In the genomic region with DNA sequence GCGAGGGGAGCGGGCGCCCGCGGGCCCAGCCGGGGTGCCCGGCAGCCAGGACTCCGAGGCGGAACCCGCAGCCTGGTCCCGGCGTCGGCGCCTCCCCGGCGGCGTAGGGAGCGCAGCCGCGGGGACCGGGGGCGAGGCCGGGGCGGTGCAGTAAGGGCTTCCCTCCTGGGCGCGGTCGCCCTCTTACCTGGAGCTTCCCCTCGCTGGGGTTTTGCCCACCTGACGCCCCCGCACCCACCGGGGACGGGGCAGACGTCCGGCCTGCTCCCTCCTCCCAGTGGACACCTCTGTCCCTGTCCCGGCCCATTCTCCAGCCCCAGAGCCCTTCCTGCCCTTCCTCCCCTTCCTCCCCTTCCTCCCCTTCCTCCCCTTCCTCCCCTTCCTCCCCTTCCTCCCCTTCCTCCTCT, we compare ENCODE assay signal across 9 cellular contexts. TPM values are rescaled to one million over a fixed set of nuclear protein-coding genes. Genes with fewer than 3 reads are reported as not detected.
DNase-seq lines count a peak whose midpoint lies in the region; ATAC-seq and TF ChIP-seq lines count a peak whose summit lies in the region.
"Had no signal": no experiment of that assay in that cellular context is flagged by ENCODE, and none has a peak within 500 bp of the region (broad histone marks: within the 10 kb centered on the region; RNA-seq: fewer than 3 reads in every experiment).

No MANE protein-coding gene starts in this region.

- H3K27ac Mint-ChIP-seq in brain = peak overlapping the region in 2 of 5 experiments; percentile 34 to 61
- H3K27ac Mint-ChIP-seq in stimulated activated naive B cell treated with anti-CD40 and anti-IgM and Interleukin-4, amounts not matched to agents 10 μg/mL and 1 μg/mL and 100 μg/mL, for 72 hours = peak overlapping the region; percentile 97

- BruUV-seq in PC-9 (replicated peaks; lab: Mats Ljungman, UMichigan) = TSS peak; percentile 48

- no peak for TF ChIP-seq POLR2A in right lobe of liver (IDR thresholded peaks at IDR 0.05)

- WGBS in right lobe of liver (ENCODE audit: insufficient coverage, low coverage, low lambda C conversion rate, missing lambda C conversion rate) = 0% methylated on average over 4 of the region's 35 CpGs

- H3K4me3 Mint-ChIP-seq in brain = peak overlapping the region in 4 of 5 experiments; percentile 34 to 85 (median 80)
- H3K4me3 Mint-ChIP-seq in stimulated activated naive B cell treated with anti-CD40 and anti-IgM and Interleukin-4, amounts not matched to agents 10 μg/mL and 1 μg/mL and 100 μg/mL, for 72 hours = peak overlapping the region; percentile 91 to 94

- POLR2A ChIA-PET in PC-9 (lab: Charles Lee; ENCODE audit: unreplicated experiment) = interaction anchor here (0.5 to 0.7 kb wide), 7 partner anchors 42 to 447 kb away, joined by 3 to 27 read pairs (median 5); a partner anchor contains a TSS

- peaks cover 21% of the 10 kb centered on the region for H3K36me3 Mint-ChIP-seq in brain
- H3K36me3 Mint-ChIP-seq in stimulated activated naive B cell treated with anti-CD40 and anti-IgM and Interleukin-4, amounts not matched to agents 10 μg/mL and 1 μg/mL and 100 μg/mL, for 72 hours = peaks cover 8 to 26% of the 10 kb centered on the region in 2 donors

- peak overlapping the region; percentile 71 for H3K4me2 ChIP-seq in PC-9

- peak overlapping the region; percentile 71; the same call in 1 of the 2 replicates for H2AFZ ChIP-seq in PC-9

- H3K9me3 ChIP-seq in PC-9 (ENCODE audit: insufficient read depth, low read depth) = no peaks in the 10 kb centered on the region
- H3K9me3 ChIP-seq in right lobe of liver = no peaks in the 10 kb centered on the region

- peaks cover 64% of the 10 kb centered on the region for H3K79me2 ChIP-seq in PC-9 (ENCODE audit: low read depth)

- peak; percentile 57 to 76 for DNase-seq in NCI-H526 (lab: John Stamatoyannopoulos, UW)
- no peak for DNase-seq in NCI-H526 treated with DMSO at 0.1 percent for 48 hours (lab: John Stamatoyannopoulos, UW)
- DNase-seq in PC-9 = no peak
- DNase-seq in right lobe of liver = no peak
- DNase-seq in stimulated activated naive B cell treated with anti-CD40 and anti-IgM and Interleukin-4, amounts not matched to agents 10 μg/mL and 1 μg/mL and 100 μg/mL, for 72 hours = no peak
- DNase-seq in SHP77 (lab: John Stamatoyannopoulos, UW) = no peak

- no peaks in the 10 kb centered on the region for H3K9me2 ChIP-seq in PC-9 (ENCODE audit: insufficient read depth)

- peaks cover 33% of the 10 kb centered on the region for H3K27me3 Mint-ChIP-seq in brain
- H3K27me3 Mint-ChIP-seq in stimulated activated naive B cell treated with anti-CD40 and anti-IgM and Interleukin-4, amounts not matched to agents 10 μg/mL and 1 μg/mL and 100 μg/mL, for 72 hours = no peaks in the 10 kb centered on the region

- H3K4me1 Mint-ChIP-seq in brain = peaks cover 37% of the 10 kb centered on the region
- H3K4me1 Mint-ChIP-seq in stimulated activated naive B cell treated with anti-CD40 and anti-IgM and Interleukin-4, amounts not matched to agents 10 μg/mL and 1 μg/mL and 100 μg/mL, for 72 hours = peaks cover 13 to 46% of the 10 kb centered on the region in 2 donors

- H4K20me1 ChIP-seq in PC-9 (ENCODE audit: insufficient read depth) = peaks cover 33% of the 10 kb centered on the region

- ATAC-seq in HG02678 (IDR thresholded peaks at IDR 0.05; ENCODE audit: unreplicated experiment) (peak; percentile 28), right lobe of liver (peak in 3 of 4 donors; percentile 50 to 60 (median 53))
- peak; percentile 57 to 59 for ATAC-seq in stimulated activated naive B cell treated with anti-CD40 and anti-IgM and Interleukin-4, amounts not matched to agents 10 μg/mL and 1 μg/mL and 100 μg/mL, for 72 hours (replicated peaks)

- CTCF ChIA-PET in PC-9 (lab: Charles Lee) = interaction anchor here (0.6 to 1.8 kb wide), 2 partner anchors 26 to 83 kb away, joined by 4 to 5 read pairs; no protein-coding TSS in a partner anchor

- H3K4me3 ChIP-seq in PC-9 (peak overlapping the region; percentile 94), right lobe of liver (peak overlapping the region; percentile 75 to 98 (median 94))

- peaks cover 50% of the 10 kb centered on the region for H3K4me1 ChIP-seq in PC-9 (replicated peaks; ENCODE audit: insufficient read depth)
- H3K4me1 ChIP-seq in right lobe of liver = peaks cover 0 to 34% (median 9%) of the 10 kb centered on the region in 4 donors

- peaks cover 0 to 10% (median 5%) of the 10 kb centered on the region in 5 experiments for H3K9me3 Mint-ChIP-seq in brain
- peaks cover 0 to 4% of the 10 kb centered on the region in 2 donors for H3K9me3 Mint-ChIP-seq in stimulated activated naive B cell treated with anti-CD40 and anti-IgM and Interleukin-4, amounts not matched to agents 10 μg/mL and 1 μg/mL and 100 μg/mL, for 72 hours

- TF ChIP-seq CTCF in PC-9 (conservative IDR thresholded peaks at IDR 0.05) (no peak), brain (conservative IDR thresholded peaks at IDR 0.05) (no peak), right lobe of liver (IDR thresholded peaks at IDR 0.05) (no peak)

- peak overlapping the region; percentile 54 for H3K27ac ChIP-seq in PC-9
- H3K27ac ChIP-seq in right lobe of liver = peak overlapping the region; percentile 37 to 88 (median 66)

- no peaks in the 10 kb centered on the region for H3K27me3 ChIP-seq in PC-9 (ENCODE audit: insufficient read depth, low read depth)
- no peaks in the 10 kb centered on the region for H3K27me3 ChIP-seq in right lobe of liver

- H3K36me3 ChIP-seq in PC-9 (ENCODE audit: low read depth) (peaks cover 25% of the 10 kb centered on the region), right lobe of liver (peaks cover 0 to 2% (median under 1%) of the 10 kb centered on the region in 4 donors)

- peaks cover 68% of the 10 kb centered on the region for H3F3A ChIP-seq in PC-9 (ENCODE audit: insufficient read depth, low read depth)

- intact Hi-C loops in PC-9 (cut with micrococcal nuclease; ENCODE audit: unreplicated experiment) (loop anchor here (10.0 kb wide), 1 partner anchor 200 kb away; a partner anchor contains a TSS), right lobe of liver (cut with DNase I) (no loop called here)

RNA-seq across cellular contexts. Expression of a gene that starts 0.4 kb away (rescaled TPM):
- total RNA-seq in PC-9 (2021) (449 and 490 TPM in 2 replicates), right lobe of liver (100 to 1,000 TPM in 2 of 6 experiments, 10 to 100 TPM in 4; 40.6 to 224 (median 68.7) TPM)
- 189 TPM for polyA plus RNA-seq in brain (ENCODE audit: insufficient read depth, low read depth, low replicate concordance)

RNA-seq across cellular contexts. Expression of a gene that starts 30.5 kb away (rescaled TPM):
- total RNA-seq in PC-9 (2021) (0.46 and 0.60 TPM in 2 replicates), right lobe of liver (not detected)
- 166 TPM for polyA plus RNA-seq in brain (ENCODE audit: insufficient read depth, low read depth, low replicate concordance)
- polyA plus RNA-seq: neural cell had no signal

RNA-seq across cellular contexts. Expression of a gene that starts 58.6 kb away (rescaled TPM):
- total RNA-seq in PC-9 (2021) (79.4 and 79.9 TPM in 2 replicates), right lobe of liver (1 to 10 TPM in 2 of 6 experiments, under 1 TPM in 4; 0.24 to 2.6 (median 0.93) TPM)
- 49.2 TPM for polyA plus RNA-seq in brain (ENCODE audit: insufficient read depth, low read depth, low replicate concordance)

Comparison
In these comparisons a context has a peak if more than half of its experiments do, and no peak if none do; other contexts are left out.
1. DNase-seq: peak in NCI-H526 (2 of 2); none in NCI-H526 treated with DMSO at 0.1 percent for 48 hours (single experiment), PC-9 (0 of 2), right lobe of liver (0 of 3), stimulated activated naive B cell treated with anti-CD40 and anti-IgM and Interleukin-4, amounts not matched to agents 10 μg/mL and 1 μg/mL and 100 μg/mL, for 72 hours (single experiment) and SHP77 (0 of 2).
2. RNA of a gene that starts 58.6 kb away (total RNA-seq): 79.4 to 79.9 TPM in PC-9; 0.24 to 2.6 TPM in right lobe of liver; every median in the first group is over 10 times any median in the second.
3. Peak in every context shown above with its lines, with median percentiles within 50 percentile points of each other: ATAC-seq.